Comparison of ENCODE assay signal across 9 cellular contexts in genomic region chr16:54284931-54285413, GRCh38. TPM values are rescaled to one million over a fixed set of nuclear protein-coding genes. Genes with fewer than 3 reads are reported as not detected.
DNase-seq lines count a peak whose midpoint lies in the region; FAIRE-seq and TF ChIP-seq lines count a peak whose summit lies in the region.
"Had no signal": no experiment of that assay in that cellular context is flagged by ENCODE, and none has a peak within 500 bp of the region (broad histone marks: within the 10 kb centered on the region; RNA-seq: fewer than 3 reads in every experiment).

No MANE protein-coding gene starts in this region.

- H3K36me3 ChIP-seq in MG63 (peaks cover 37% of the 10 kb centered on the region), ectodermal cell (ENCODE audit: control insufficient read depth, insufficient read depth, low read length) (no peaks in the 10 kb centered on the region)

- no peak overlapping the region for H3K27ac Mint-ChIP-seq in Calu3 (ENCODE audit: unreplicated experiment)
- peak overlapping the region; percentile 46 for H3K27ac Mint-ChIP-seq in nephron progenitor cell

- TF ChIP-seq POLR2A in GM12892 (IDR thresholded peaks at IDR 0.05; ENCODE audit: low read depth, low read length) = no peak

- H3K9me3 ChIP-seq in MG63 (no peaks in the 10 kb centered on the region), ectodermal cell (ENCODE audit: control insufficient read depth, low read length) (no peaks in the 10 kb centered on the region)

- intact Hi-C loops in Calu3 (cut with micrococcal nuclease; ENCODE audit: unreplicated experiment) = loop anchor here (2.0 to 10.0 kb wide), 4 partner anchors 390 to 672 kb away; no protein-coding TSS in a partner anchor

- H3K9me3 Mint-ChIP-seq in Calu3 (ENCODE audit: low read depth, unreplicated experiment) (no peaks in the 10 kb centered on the region), nephron progenitor cell (no peaks in the 10 kb centered on the region)

- H3K4me3 ChIP-seq in MG63 (peak overlapping the region; percentile 68), ectodermal cell (ENCODE audit: insufficient read depth, low read depth, low read length) (peak overlapping the region; percentile 80)

- CTCF ChIA-PET in Calu3 (lab: Charles Lee) = interaction anchor here (1.1 kb wide), 1 partner anchor 406 kb away, joined by 3 read pairs; no protein-coding TSS in a partner anchor

- H3K4me1 Mint-ChIP-seq in Calu3 (ENCODE audit: low read depth, unreplicated experiment) (peaks cover 8% of the 10 kb centered on the region), nephron progenitor cell (peaks cover 54% of the 10 kb centered on the region)

- no TSS peak for BruUV-seq in Calu3 (replicated peaks; lab: Mats Ljungman, UMichigan)

- no peak for TF ChIP-seq CTCF in Calu3 (IDR thresholded peaks at IDR 0.05; ENCODE audit: unreplicated experiment)
- TF ChIP-seq CTCF in nephron progenitor cell (IDR thresholded peaks at IDR 0.05) = no peak

- FAIRE-seq in RCC 7860 (lab: Jason Lieb, UNC) (no peak), GM12892 (lab: Jason Lieb, UNC) (no peak)

- peaks cover 38% of the 10 kb centered on the region for H3K36me3 Mint-ChIP-seq in Calu3 (ENCODE audit: insufficient read depth, unreplicated experiment)
- H3K36me3 Mint-ChIP-seq in nephron progenitor cell (ENCODE audit: low read depth) = no peaks in the 10 kb centered on the region

- 1% methylated on average over 41 to 42 of the region's 42 CpGs for WGBS in ectodermal cell, 2 experiments

- H3K27me3 Mint-ChIP-seq in Calu3 (ENCODE audit: unreplicated experiment) (peaks cover 52% of the 10 kb centered on the region), nephron progenitor cell (ENCODE audit: low read depth, poor library complexity) (peaks cover 86% of the 10 kb centered on the region)

- DNase-seq in Calu3 = no peak
- DNase-seq in MG63 = peak; percentile 65
- peak; percentile 35 for DNase-seq in nephron progenitor cell
- no peak for DNase-seq in NCI-H1436 treated with DMSO at 0.1 percent for 48 hours (lab: John Stamatoyannopoulos, UW)
- no peak for DNase-seq in caudate nucleus (lab: John Stamatoyannopoulos, UW)
- no peak for DNase-seq in RCC 7860 (ENCODE audit: low spot score)
- DNase-seq in GM12892 (ENCODE audit: insufficient read length) = no peak
- DNase-seq: activated CD4-positive, CD25-positive, alpha-beta regulatory T cell treated with anti-CD3 and anti-CD28 coated beads, Interleukin-2, amount 50 U/mL, for 72 hours had no signal

- H3K27ac ChIP-seq in ectodermal cell (ENCODE audit: insufficient read depth, low read depth, low read length, poor library complexity, severe bottlenecking) (no peak overlapping the region), caudate nucleus (ENCODE audit: low read depth, low read length) (no peak overlapping the region)

- H3K4me3 Mint-ChIP-seq in Calu3 (ENCODE audit: low read depth, unreplicated experiment) (peak overlapping the region; percentile 78), nephron progenitor cell (peak overlapping the region; percentile 87)

- peaks cover 4% of the 10 kb centered on the region for H3K4me1 ChIP-seq in ectodermal cell (ENCODE audit: control insufficient read depth, insufficient read depth, low read length)

- H3K27me3 ChIP-seq in MG63 = no peaks in the 10 kb centered on the region
- peaks cover 87% of the 10 kb centered on the region for H3K27me3 ChIP-seq in ectodermal cell (ENCODE audit: control insufficient read depth, insufficient read depth, low read length, poor library complexity, severe bottlenecking)

RNA-seq across cellular contexts. Expression of gene IRX3, which starts 1.6 kb away (rescaled TPM):
- 5.7 TPM in 2 replicates for total RNA-seq in Calu3 (2022)
- total RNA-seq in MG63 (2014; rRNA removed; shearing (Covaris generic); ENCODE audit: low replicate concordance) = 24.3 and 28.8 TPM in 2 replicates
- polyA plus RNA-seq in ectodermal cell (2013, experiment 1 of 4) = 38.6 TPM
- polyA plus RNA-seq in ectodermal cell (2013, experiment 2 of 4) = 42.1 TPM
- polyA plus RNA-seq in ectodermal cell (2013, experiment 3 of 4) = 51.7 TPM
- 56.5 TPM for polyA plus RNA-seq in ectodermal cell (2013, experiment 4 of 4)
- not detected for polyA plus RNA-seq in GM12892 (2012; ENCODE audit: missing spikeins)

Comparison
In these comparisons a context has a peak if more than half of its experiments do, and no peak if none do; other contexts are left out.
1. DNase-seq: peak in MG63 (single experiment) and nephron progenitor cell (single experiment); none in Calu3 (single experiment), NCI-H1436 treated with DMSO at 0.1 percent for 48 hours (single experiment), caudate nucleus (0 of 61), RCC 7860 (single experiment) and GM12892 (single experiment).